ENCODE assay signal across 9 cellular contexts in genomic region chr7:78770422-78771410, GRCh38.
DNase-seq lines count a peak whose midpoint lies in the region; ATAC-seq and TF ChIP-seq lines count a peak whose summit lies in the region.
"Had no signal": no experiment of that assay in that cellular context is flagged by ENCODE, and none has a peak within 500 bp of the region (broad histone marks: within the 10 kb centered on the region; RNA-seq: fewer than 3 reads in every experiment).

No MANE protein-coding gene starts in this region.

- peaks cover 4% of the 10 kb centered on the region for H3K27me3 Mint-ChIP-seq in activated T-helper 17 cell treated with anti-CD3 and anti-CD28 coated beads, Interleukin-2, amount 50 U/mL, for 72 hours

- H3K4me1 ChIP-seq in NT2/D1 (ENCODE audit: insufficient read depth, insufficient read length) (no peaks in the 10 kb centered on the region), skeletal muscle tissue (ENCODE audit: control insufficient read depth in 3 of 3, insufficient read depth in 3 of 3, low read length in 3 of 3) (peaks cover 5 to 27% (median 12%) of the 10 kb centered on the region in 3 donors), mucosa of descending colon (ENCODE audit: low read depth) (no peaks in the 10 kb centered on the region)

- H3K9ac ChIP-seq in NT2/D1 (ENCODE audit: insufficient read length, low read depth): peak overlapping the region; percentile 39
- H3K9ac ChIP-seq in skeletal muscle tissue (ENCODE audit: low read depth in 1 of 3, low read length in 3 of 3): peak overlapping the region; percentile 68 to 73 (median 69)

- no peak for ATAC-seq in mucosa of descending colon
- no peak for ATAC-seq in HG03108 (IDR thresholded peaks at IDR 0.05; ENCODE audit: unreplicated experiment)
- ATAC-seq in activated T-helper 17 cell treated with anti-CD3 and anti-CD28 coated beads, Interleukin-2, amount 50 U/mL, for 72 hours (replicated peaks): no peak

- H3K27ac Mint-ChIP-seq in activated T-helper 17 cell treated with anti-CD3 and anti-CD28 coated beads, Interleukin-2, amount 50 U/mL, for 72 hours: no peak overlapping the region

- H3K9me3 ChIP-seq in NT2/D1 (ENCODE audit: insufficient read depth, low read length) (no peaks in the 10 kb centered on the region), skeletal muscle tissue (ENCODE audit: control insufficient read depth in 3 of 3, low read length in 3 of 3) (no peaks in the 10 kb centered on the region), mucosa of descending colon (no peaks in the 10 kb centered on the region)
- H3K9me3 ChIP-seq: neutrophil had no signal

- H3K36me3 ChIP-seq in NT2/D1 (ENCODE audit: insufficient read depth, insufficient read length, low read length): no peaks in the 10 kb centered on the region
- no peaks in the 10 kb centered on the region for H3K36me3 ChIP-seq in skeletal muscle tissue (ENCODE audit: control insufficient read depth in 3 of 3, insufficient read depth in 3 of 3, low read length in 3 of 3)
- H3K36me3 ChIP-seq in mucosa of descending colon (ENCODE audit: low read depth): no peaks in the 10 kb centered on the region
- H3K36me3 ChIP-seq: neutrophil had no signal

- H3K27ac ChIP-seq in skeletal muscle tissue (ENCODE audit: low read depth, low read length): peak overlapping the region; percentile 73
- H3K27ac ChIP-seq: neutrophil had no signal

- TF ChIP-seq CTCF in mucosa of descending colon (IDR thresholded peaks at IDR 0.05): no peak

- H3K4me1 Mint-ChIP-seq in activated T-helper 17 cell treated with anti-CD3 and anti-CD28 coated beads, Interleukin-2, amount 50 U/mL, for 72 hours: no peaks in the 10 kb centered on the region

- peaks cover 3% of the 10 kb centered on the region for H3K9me3 Mint-ChIP-seq in activated T-helper 17 cell treated with anti-CD3 and anti-CD28 coated beads, Interleukin-2, amount 50 U/mL, for 72 hours

- intact Hi-C loops in mucosa of descending colon (cut with DNase I, micrococcal nuclease): no loop called here

- no peaks in the 10 kb centered on the region for H3K36me3 Mint-ChIP-seq in activated T-helper 17 cell treated with anti-CD3 and anti-CD28 coated beads, Interleukin-2, amount 50 U/mL, for 72 hours (ENCODE audit: low read depth)

- peak overlapping the region; percentile 30 for H3K4me3 ChIP-seq in NT2/D1 (ENCODE audit: insufficient read length, low read depth)
- H3K4me3 ChIP-seq in skeletal muscle tissue (ENCODE audit: low read length in 3 of 3): peak overlapping the region; percentile 57 to 76 (median 62)
- H3K4me3 ChIP-seq in mucosa of descending colon: no peak overlapping the region

- no peaks in the 10 kb centered on the region for H3K27me3 ChIP-seq in NT2/D1 (ENCODE audit: insufficient read depth, insufficient read length)
- no peaks in the 10 kb centered on the region for H3K27me3 ChIP-seq in skeletal muscle tissue (ENCODE audit: control insufficient read depth in 3 of 3, insufficient read depth in 3 of 3, low read length in 3 of 3)

- DNase-seq in HCEC 1CT (peak; percentile 44), NT2/D1 (ENCODE audit: low read depth, low spot score) (peak; percentile 50), hepatic stellate cell (ENCODE audit: low spot score) (peak; percentile 11), mucosa of descending colon (no peak), HUDEP-2 (lab: John Stamatoyannopoulos, UW; ENCODE audit: unreplicated experiment in 76 of 76) (no peak)

- H3K4me3 Mint-ChIP-seq in activated T-helper 17 cell treated with anti-CD3 and anti-CD28 coated beads, Interleukin-2, amount 50 U/mL, for 72 hours: no peak overlapping the region

Comparison
In these comparisons a context has a peak if more than half of its experiments do, and no peak if none do; other contexts are left out.
1. DNase-seq: peak in HCEC 1CT (single experiment), NT2/D1 (single experiment) and hepatic stellate cell (single experiment); none in mucosa of descending colon (0 of 3) and HUDEP-2 (0 of 76).